Comparison of ENCODE assay signal across 22 cellular contexts in the genomic region with DNA sequence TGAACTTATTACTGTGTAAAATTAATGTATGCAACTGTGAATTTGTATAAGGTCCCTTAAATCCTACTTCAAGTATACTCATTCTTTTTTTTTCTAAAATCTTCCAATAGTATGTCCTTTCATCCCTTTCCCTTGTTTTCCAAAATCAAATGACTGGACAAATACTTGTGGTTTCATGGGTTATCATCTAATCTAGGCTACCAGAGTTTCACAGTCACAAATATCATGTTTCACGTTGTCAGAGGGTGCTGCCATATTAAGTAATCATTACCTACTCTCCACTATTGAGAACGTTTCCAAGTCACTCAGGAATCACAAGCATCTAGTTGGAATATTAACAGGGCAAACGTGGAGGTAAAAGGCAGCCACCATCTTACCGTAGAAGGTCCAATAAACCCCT.
DNase-seq lines count a peak whose midpoint lies in the region; ATAC-seq and TF ChIP-seq lines count a peak whose summit lies in the region.
"Had no signal": no experiment of that assay in that cellular context is flagged by ENCODE, and none has a peak within 500 bp of the region (broad histone marks: within the 10 kb centered on the region; RNA-seq: fewer than 3 reads in every experiment).

No MANE protein-coding gene starts in this region.

- H3K4me3 ChIP-seq in choroid plexus epithelial cell (ENCODE audit: low read depth, low read length) (no peak overlapping the region), osteoblast (ENCODE audit: insufficient read depth, low read length) (no peak overlapping the region)
- H3K4me3 ChIP-seq: BLaER1 treated with 17β-estradiol and CSF1 and Interleukin-3, amounts not matched to agents 10 nM and 100 nM; coronary artery had no signal

- H3K27ac ChIP-seq in osteoblast (ENCODE audit: low read depth, low read length) = no peak overlapping the region
- H3K27ac ChIP-seq: BLaER1 treated with 17β-estradiol and CSF1 and Interleukin-3, amounts not matched to agents 10 nM and 100 nM; coronary artery had no signal

- H3K9me3 Mint-ChIP-seq in activated CD4-positive, alpha-beta T cell treated with anti-CD3 and anti-CD28 coated beads, Interleukin-2, amount 10 ng/mL, durations not matched to agents 24 days and 14 days = no peaks in the 10 kb centered on the region

- H3K36me3 Mint-ChIP-seq in activated CD4-positive, alpha-beta T cell treated with anti-CD3 and anti-CD28 coated beads, Interleukin-2, amount 10 ng/mL, durations not matched to agents 24 days and 14 days (ENCODE audit: low read depth) = no peaks in the 10 kb centered on the region
- H3K36me3 Mint-ChIP-seq: stimulated activated memory B cell treated with anti-CD40 and anti-IgM and Interleukin-4, amounts not matched to agents 10 μg/mL and 1 μg/mL and 100 μg/mL, for 72 hours had no signal

- no peaks in the 10 kb centered on the region for H3K79me2 ChIP-seq in osteoblast (ENCODE audit: insufficient read depth, low read length)

- no peak overlapping the region for H2AFZ ChIP-seq in osteoblast (ENCODE audit: low read length)

- no peaks in the 10 kb centered on the region for H3K9me3 ChIP-seq in osteoblast (ENCODE audit: low read depth, low read length)
- H3K9me3 ChIP-seq: BLaER1 treated with 17β-estradiol and CSF1 and Interleukin-3, amounts not matched to agents 10 nM and 100 nM had no signal

- peak overlapping the region; percentile 74 for H3K4me2 ChIP-seq in osteoblast (ENCODE audit: insufficient read depth, low read length)

- no peak overlapping the region for H3K27ac Mint-ChIP-seq in activated CD4-positive, alpha-beta T cell treated with anti-CD3 and anti-CD28 coated beads, Interleukin-2, amount 10 ng/mL, durations not matched to agents 24 days and 14 days
- H3K27ac Mint-ChIP-seq: natural killer cell; progenitor cell of endocrine pancreas; stimulated activated memory B cell treated with anti-CD40 and anti-IgM and Interleukin-4, amounts not matched to agents 10 μg/mL and 1 μg/mL and 100 μg/mL, for 72 hours had no signal

- H3K4me1 ChIP-seq in osteoblast (ENCODE audit: insufficient read depth, low read length) = peaks cover 5% of the 10 kb centered on the region

- H3K36me3 ChIP-seq in osteoblast (ENCODE audit: insufficient read depth, low read length) = no peaks in the 10 kb centered on the region
- H3K36me3 ChIP-seq: BLaER1 treated with 17β-estradiol and CSF1 and Interleukin-3, amounts not matched to agents 10 nM and 100 nM had no signal

- no peaks in the 10 kb centered on the region for H3K27me3 Mint-ChIP-seq in activated CD4-positive, alpha-beta T cell treated with anti-CD3 and anti-CD28 coated beads, Interleukin-2, amount 10 ng/mL, durations not matched to agents 24 days and 14 days
- H3K27me3 Mint-ChIP-seq: progenitor cell of endocrine pancreas; stimulated activated memory B cell treated with anti-CD40 and anti-IgM and Interleukin-4, amounts not matched to agents 10 μg/mL and 1 μg/mL and 100 μg/mL, for 72 hours had no signal

- no peak overlapping the region for H3K4me3 Mint-ChIP-seq in activated CD4-positive, alpha-beta T cell treated with anti-CD3 and anti-CD28 coated beads, Interleukin-2, amount 10 ng/mL, durations not matched to agents 24 days and 14 days
- H3K4me3 Mint-ChIP-seq: natural killer cell; stimulated activated memory B cell treated with anti-CD40 and anti-IgM and Interleukin-4, amounts not matched to agents 10 μg/mL and 1 μg/mL and 100 μg/mL, for 72 hours had no signal

- no peaks in the 10 kb centered on the region for H3K4me1 Mint-ChIP-seq in activated CD4-positive, alpha-beta T cell treated with anti-CD3 and anti-CD28 coated beads, Interleukin-2, amount 10 ng/mL, durations not matched to agents 24 days and 14 days
- H3K4me1 Mint-ChIP-seq: natural killer cell; stimulated activated memory B cell treated with anti-CD40 and anti-IgM and Interleukin-4, amounts not matched to agents 10 μg/mL and 1 μg/mL and 100 μg/mL, for 72 hours had no signal

- no peak for ATAC-seq in GM18858 (IDR thresholded peaks at IDR 0.05; ENCODE audit: unreplicated experiment)
- no peak for ATAC-seq in GM21360 (IDR thresholded peaks at IDR 0.05; ENCODE audit: unreplicated experiment)
- ATAC-seq: natural killer cell; SK-N-SH treated with all-trans-retinoic acid at 6 μM for 48 hours; stimulated activated memory B cell treated with anti-CD40 and anti-IgM and Interleukin-4, amounts not matched to agents 10 μg/mL and 1 μg/mL and 100 μg/mL, for 72 hours had no signal

- no peaks in the 10 kb centered on the region for H4K20me1 ChIP-seq in osteoblast (ENCODE audit: insufficient read depth, low read length)
- H4K20me1 ChIP-seq: BLaER1 treated with 17β-estradiol and CSF1 and Interleukin-3, amounts not matched to agents 10 nM and 100 nM had no signal

- TF ChIP-seq CTCF in choroid plexus epithelial cell (conservative IDR thresholded peaks at IDR 0.05; ENCODE audit: low read depth, low read length) = no peak
- TF ChIP-seq CTCF in osteoblast (IDR thresholded peaks at IDR 0.05; ENCODE audit: extremely low read depth, low read depth, low read length) = no peak

- H3K27me3 ChIP-seq in osteoblast (ENCODE audit: insufficient read depth, low read length) = no peaks in the 10 kb centered on the region
- H3K27me3 ChIP-seq: BLaER1 treated with 17β-estradiol and CSF1 and Interleukin-3, amounts not matched to agents 10 nM and 100 nM had no signal

- DNase-seq in Daoy (ENCODE audit: low read depth) (peak; percentile 30), NCI-H146 treated with DMSO at 0.1 percent for 48 hours (lab: John Stamatoyannopoulos, UW; ENCODE audit: unreplicated experiment) (peak; percentile 8), choroid plexus epithelial cell (ENCODE audit: low read depth) (peak; percentile 32), osteoblast (ENCODE audit: insufficient read length, low spot score, missing footprints) (no peak), NCI-H1694 treated with DMSO at 0.1 percent for 48 hours (lab: John Stamatoyannopoulos, UW) (no peak)
- DNase-seq in activated CD4-positive, alpha-beta T cell treated with anti-CD3 and anti-CD28 coated beads, Interleukin-2, amount 10 ng/mL, durations not matched to agents 24 days and 14 days = no peak
- DNase-seq: activated CD4-positive, alpha-beta T cell treated with anti-CD3 and anti-CD28 coated beads for 48 hours; activated CD8-positive, alpha-beta memory T cell treated with anti-CD3 and anti-CD28 coated beads, Interleukin-2, amount 50 U/mL, for 48 hours; activated gamma-delta T cell treated with Interleukin-2 at 50 U/mL for 16 hours; anterior cingulate cortex; DMS79 treated with DMSO at 0.1 percent for 48 hours; natural killer cell; NCI-H2107; NCI-H524; stimulated activated CD4-positive, alpha-beta T cell treated with anti-CD3 and anti-CD28 coated beads, Interleukin-12 subunit alpha, Interleukin-12 subunit beta, amount 100 ng/mL, for 4 hours had no signal

- intact Hi-C loops in activated CD4-positive, alpha-beta T cell treated with anti-CD3 and anti-CD28 coated beads, Interleukin-2, amount 10 ng/mL, durations not matched to agents 24 days and 14 days (cut with micrococcal nuclease) = no loop called here

Comparison
In these comparisons a context has a peak if more than half of its experiments do, and no peak if none do; other contexts are left out.
1. DNase-seq: peak in Daoy (single experiment), NCI-H146 treated with DMSO at 0.1 percent for 48 hours (single experiment) and choroid plexus epithelial cell (single experiment); none in osteoblast (single experiment), NCI-H1694 treated with DMSO at 0.1 percent for 48 hours (single experiment) and activated CD4-positive, alpha-beta T cell treated with anti-CD3 and anti-CD28 coated beads, Interleukin-2, amount 10 ng/mL, durations not matched to agents 24 days and 14 days (single experiment).